ENCODE assay signal across 9 cellular contexts in the genomic region with DNA sequence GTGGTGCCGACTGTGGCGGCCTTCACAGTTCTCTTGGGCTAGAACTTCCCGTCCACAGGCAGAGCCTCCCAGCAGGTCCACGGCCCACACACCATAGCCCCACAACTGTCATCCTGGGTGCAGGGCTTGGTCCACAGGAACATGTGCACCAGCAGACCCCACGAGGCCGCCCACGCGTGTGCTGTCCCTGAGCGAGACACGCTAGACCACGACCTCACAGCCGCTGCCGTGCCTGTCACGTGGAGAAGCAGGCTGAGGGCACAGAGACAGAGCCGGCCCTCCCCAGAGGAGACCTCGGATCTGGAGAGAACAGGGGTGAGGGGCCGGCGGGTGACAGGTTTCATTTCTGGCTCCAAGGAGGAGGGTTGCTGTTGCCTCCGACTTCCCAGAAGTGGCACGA. TPM values are rescaled to one million over a fixed set of nuclear protein-coding genes. Genes with fewer than 3 reads are reported as not detected.
"Had no signal": no experiment of that assay in that cellular context is flagged by ENCODE, and none has a peak within 500 bp of the region (broad histone marks: within the 10 kb centered on the region; RNA-seq: fewer than 3 reads in every experiment).

No MANE protein-coding gene starts in this region.

- H3K9ac ChIP-seq: GM23248 had no signal

- H3K9me3 Mint-ChIP-seq: GM23338 had no signal

- H3K4me3 ChIP-seq: GM23248, GM23338, HAP-1 had no signal

- DNase-seq: GM23248, GOT3, H7, H9, HCEC 1CT, HFFc6 had no signal

- H3K4me1 ChIP-seq: HAP-1 had no signal

- H3K36me3 ChIP-seq: HAP-1 had no signal

- H3K4me2 ChIP-seq: GM23338 had no signal

- ATAC-seq: GM23338, HCT116 had no signal

- H3K27ac Mint-ChIP-seq: GM23338, H9, HFFc6 had no signal

- H3K4me3 Mint-ChIP-seq: GM23338, H9, HFFc6 had no signal

- H2AFZ ChIP-seq: GM23248, GM23338 had no signal

- H3K9me3 ChIP-seq: HAP-1 had no signal

- H3K27ac ChIP-seq: GM23248 had no signal

RNA-seq across cellular contexts. Expression of gene GALNT9, which starts 8.9 kb away (rescaled TPM):
- total RNA-seq: HFFc6 had no signal
